In the genomic region with DNA sequence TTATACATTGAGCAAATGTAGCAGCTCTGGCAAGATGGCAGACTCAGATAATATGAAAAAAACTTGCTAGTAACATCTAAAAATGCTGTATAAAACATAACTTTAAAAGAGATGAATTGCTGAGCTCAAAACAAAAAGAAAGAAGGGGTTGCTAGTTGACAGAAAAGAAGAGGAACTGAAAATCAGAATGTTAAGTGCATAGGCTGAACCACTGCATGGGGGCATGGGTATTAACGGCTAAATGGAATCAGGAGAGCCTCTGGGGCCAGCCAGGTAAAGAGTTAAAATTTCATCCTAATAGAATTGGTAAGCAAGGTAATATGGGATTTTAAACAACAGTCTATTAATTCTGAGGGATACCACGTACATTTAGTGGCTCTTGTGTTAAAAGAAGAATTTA, we compare ENCODE assay signal across 18 cellular contexts.
DNase-seq lines count a peak whose midpoint lies in the region; ATAC-seq, FAIRE-seq and TF ChIP-seq lines count a peak whose summit lies in the region.
"Had no signal": no experiment of that assay in that cellular context is flagged by ENCODE, and none has a peak within 500 bp of the region (broad histone marks: within the 10 kb centered on the region; RNA-seq: fewer than 3 reads in every experiment).

No MANE protein-coding gene starts in this region.

- FAIRE-seq in GM12891 (lab: Jason Lieb, UNC): no peak
- FAIRE-seq: G401.6, GM18507, H1 had no signal

- H3K36me3 ChIP-seq in OCI-LY7 (ENCODE audit: insufficient read depth, low read length) (no peaks in the 10 kb centered on the region), MG63 (no peaks in the 10 kb centered on the region)
- H3K36me3 ChIP-seq: BLaER1 treated with 17β-estradiol and CSF1 and Interleukin-3, amounts not matched to agents 10 nM and 100 nM had no signal

- ATAC-seq in GM18868 (IDR thresholded peaks at IDR 0.05; ENCODE audit: unreplicated experiment): peak; percentile 52

- TF ChIP-seq POLR2A in GM12891 (IDR thresholded peaks at IDR 0.05; ENCODE audit: low read depth, low read length): no peak

- TF ChIP-seq CTCF in OCI-LY7 (conservative IDR thresholded peaks at IDR 0.05; ENCODE audit: low read length): no peak

- no peaks in the 10 kb centered on the region for H3K79me2 ChIP-seq in OCI-LY7 (ENCODE audit: insufficient read depth, low read depth, low read length)

- no peak for DNase-seq in GM12891 (ENCODE audit: insufficient read length, low spot score)
- DNase-seq in MV-4-11 (lab: John Stamatoyannopoulos, UW): peak; percentile 2
- DNase-seq in OCI-LY7 (ENCODE audit: low spot score): peak; percentile 1
- DNase-seq in H4 (ENCODE audit: low spot score): no peak
- DNase-seq in MG63: no peak
- no peak for DNase-seq in stimulated activated CD4-positive, alpha-beta T cell treated with anti-CD3 and anti-CD28 coated beads, Interleukin-4, amount 100 ng/mL, for 1 hour
- DNase-seq in HEK293T (ENCODE audit: extremely low spot score): no peak
- DNase-seq: ACHN; CD4-positive, CD25-positive, alpha-beta regulatory T cell; DMS79 treated with DMSO at 0.1 percent for 48 hours; EL; HCEC 1CT; KG1 had no signal

- H4K20me1 ChIP-seq in OCI-LY7 (ENCODE audit: insufficient read depth, low read length): no peaks in the 10 kb centered on the region
- H4K20me1 ChIP-seq: BLaER1 treated with 17β-estradiol and CSF1 and Interleukin-3, amounts not matched to agents 10 nM and 100 nM had no signal

- H2AFZ ChIP-seq in OCI-LY7 (ENCODE audit: low read length): no peak overlapping the region

- no peaks in the 10 kb centered on the region for H3K9me3 ChIP-seq in OCI-LY7 (ENCODE audit: low read length)
- H3K9me3 ChIP-seq in MG63: peaks cover 9% of the 10 kb centered on the region

- no peaks in the 10 kb centered on the region for H3K4me1 ChIP-seq in OCI-LY7 (ENCODE audit: insufficient read depth, low read length, poor library complexity, severe bottlenecking)

- CTCF ChIA-PET in OCI-LY7 (lab: Charles Lee; ENCODE audit: unreplicated experiment) (no interaction called here), HEK293T (lab: Yijun Ruan, JAX) (interaction anchor here (0.6 kb wide), 1 partner anchor 20 kb away, joined by 3 read pairs; no protein-coding TSS in a partner anchor)

- H3K4me2 ChIP-seq in OCI-LY7 (ENCODE audit: low read length): no peak overlapping the region

- POLR2A ChIA-PET in OCI-LY7 (lab: Charles Lee): interaction anchor here (0.6 kb wide), 1 partner anchor 37 kb away, joined by 3 read pairs; no protein-coding TSS in a partner anchor
- POLR2A ChIA-PET in HEK293T (lab: Yijun Ruan, JAX): no interaction called here

- intact Hi-C loops in OCI-LY7 (cut with micrococcal nuclease; ENCODE audit: unreplicated experiment): no loop called here

- no peaks in the 10 kb centered on the region for H3K9me2 ChIP-seq in OCI-LY7 (ENCODE audit: insufficient read depth, low read length)

- no TSS peak for BruUV-seq in OCI-LY7 (replicated peaks; lab: Mats Ljungman, UMichigan)

- no peak overlapping the region for H3K27ac ChIP-seq in OCI-LY7 (ENCODE audit: low read depth, low read length, poor library complexity, severe bottlenecking)
- H3K27ac ChIP-seq: BLaER1 treated with 17β-estradiol and CSF1 and Interleukin-3, amounts not matched to agents 10 nM and 100 nM had no signal

- no peaks in the 10 kb centered on the region for H3K27me3 ChIP-seq in MG63
- H3K27me3 ChIP-seq: BLaER1 treated with 17β-estradiol and CSF1 and Interleukin-3, amounts not matched to agents 10 nM and 100 nM had no signal

- H3K4me3 ChIP-seq in OCI-LY7 (ENCODE audit: low read depth, low read length, poor library complexity, severe bottlenecking) (no peak overlapping the region), MG63 (no peak overlapping the region)
- H3K4me3 ChIP-seq: BLaER1 treated with 17β-estradiol and CSF1 and Interleukin-3, amounts not matched to agents 10 nM and 100 nM had no signal

TF ChIP-seq in GM12891, 5 proteins besides CTCF, POLR2A, EP300 and RAD21:
- TF ChIP-seq SPI1 (IDR thresholded peaks at IDR 0.05; ENCODE audit: low read depth, low read length): peak; percentile 73
- TF ChIP-seq POLR2AphosphoS5 (IDR thresholded peaks at IDR 0.05; ENCODE audit: low read depth, low read length): no peak
- TF ChIP-seq POU2F2 (IDR thresholded peaks at IDR 0.05; ENCODE audit: low read depth, low read length): no peak
TF ChIP-seq in GM12891: peak in this region for 1.

TF ChIP-seq in HEK293T, 16 proteins besides CTCF, POLR2A, EP300 and RAD21:
- TF ChIP-seq HDGF (IDR thresholded peaks at IDR 0.05; ENCODE audit: borderline replicate concordance) (no peak), LEF1 (IDR thresholded peaks at IDR 0.05; ENCODE audit: borderline replicate concordance) (no peak)

Comparison
In these comparisons a context has a peak if more than half of its experiments do, and no peak if none do; other contexts are left out.
1. DNase-seq: peak in MV-4-11 (single experiment) and OCI-LY7 (single experiment); none in GM12891 (single experiment), H4 (single experiment), MG63 (single experiment), stimulated activated CD4-positive, alpha-beta T cell treated with anti-CD3 and anti-CD28 coated beads, Interleukin-4, amount 100 ng/mL, for 1 hour (single experiment) and HEK293T (single experiment).